In the genomic region with DNA sequence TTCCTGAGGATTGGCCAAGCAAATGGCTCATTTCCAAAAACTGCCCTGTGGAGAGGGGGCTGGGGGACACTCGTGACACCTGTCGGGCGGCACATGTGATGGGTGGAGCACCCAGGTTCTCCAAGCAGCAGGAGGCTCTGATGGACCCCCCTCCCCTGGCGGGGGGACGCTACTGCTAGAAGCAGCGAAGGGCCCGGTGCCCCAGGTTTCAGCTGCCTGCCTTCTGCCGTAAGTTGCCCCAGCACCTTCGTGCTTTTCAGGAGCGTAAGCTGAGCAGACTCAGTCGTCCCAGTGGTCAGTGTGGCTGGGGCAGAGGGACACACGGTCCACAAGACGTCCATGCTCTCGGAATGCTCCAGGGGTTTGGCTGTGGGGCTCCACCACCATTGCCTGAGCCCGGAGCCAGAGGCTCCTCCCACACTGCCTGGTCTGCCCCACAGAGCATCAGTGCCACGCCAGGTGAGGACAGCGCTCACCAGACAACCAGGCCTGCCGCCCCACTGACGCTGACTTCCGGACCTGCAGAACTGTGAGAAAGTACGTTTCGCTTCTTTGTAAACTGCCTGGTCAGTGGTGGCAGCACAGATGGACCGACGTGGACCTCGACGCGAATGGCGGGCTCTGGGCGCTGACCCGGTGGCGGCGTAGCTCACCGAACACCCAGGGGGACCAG, we compare ENCODE assay signal across 22 cellular contexts. TPM values are rescaled to one million over a fixed set of nuclear protein-coding genes. Genes with fewer than 3 reads are reported as not detected.
DNase-seq lines count a peak whose midpoint lies in the region; ATAC-seq, FAIRE-seq and TF ChIP-seq lines count a peak whose summit lies in the region.
"Had no signal": no experiment of that assay in that cellular context is flagged by ENCODE, and none has a peak within 500 bp of the region (broad histone marks: within the 10 kb centered on the region; RNA-seq: fewer than 3 reads in every experiment).

No MANE protein-coding gene starts in this region.

- H3K27ac ChIP-seq in RWPE2 (ENCODE audit: poor library complexity, severe bottlenecking) = no peak overlapping the region
- H3K27ac ChIP-seq in kidney (ENCODE audit: low read depth in 2 of 2, low read length in 2 of 2) = no peak overlapping the region
- H3K27ac ChIP-seq in sigmoid colon = no peak overlapping the region
- H3K27ac ChIP-seq: 22Rv1, PC-9 had no signal

- no peak overlapping the region for H3K4me3 ChIP-seq in RWPE2 (ENCODE audit: severe bottlenecking)
- H3K4me3 ChIP-seq in kidney (ENCODE audit: low read length in 2 of 2) = no peak overlapping the region
- H3K4me3 ChIP-seq in sigmoid colon = no peak overlapping the region
- H3K4me3 ChIP-seq: PC-9 had no signal

- no peaks in the 10 kb centered on the region for H3K4me1 ChIP-seq in RWPE2 (ENCODE audit: insufficient read depth, poor library complexity, severe bottlenecking)
- H3K4me1 ChIP-seq in kidney (ENCODE audit: control insufficient read depth in 1 of 2, insufficient read depth in 1 of 2, low read depth in 1 of 2, low read length in 2 of 2) = peaks cover 0 to 2% of the 10 kb centered on the region in 2 donors
- peaks cover 0 to 10% (median 6%) of the 10 kb centered on the region in 4 donors for H3K4me1 ChIP-seq in sigmoid colon

- H3K27me3 ChIP-seq in RWPE2 (ENCODE audit: insufficient read depth, poor library complexity, severe bottlenecking) (no peaks in the 10 kb centered on the region), sigmoid colon (no peaks in the 10 kb centered on the region)

- FAIRE-seq in kidney (lab: Jason Lieb, UNC) = no peak
- FAIRE-seq: GM12892, H54 had no signal

- H3K9ac ChIP-seq in kidney (ENCODE audit: low read length in 2 of 2) = no peak overlapping the region

- TF ChIP-seq POLR2A in sigmoid colon (IDR thresholded peaks at IDR 0.05) (no peak), GM18505 (IDR thresholded peaks at IDR 0.05; ENCODE audit: borderline replicate concordance, extremely low read depth, insufficient read depth, insufficient read length) (no peak)

- WGBS in sigmoid colon, 2 donors = 93 to 94% methylated on average over 33 of the region's 33 CpGs

- DNase-seq in Right ventricle myocardium inferior (ENCODE audit: missing footprints) (peak; percentile 64), cardiac septum (ENCODE audit: low spot score) (no peak), RWPE2 (ENCODE audit: low spot score) (peak; percentile 86), kidney (peak; percentile 71), sigmoid colon (peak; percentile 65), T1000 (lab: John Stamatoyannopoulos, UW) (no peak)
- DNase-seq: ACHN; CD4-positive, CD25-positive, alpha-beta regulatory T cell; DMS153; DND-41; HFFc6; NCI-H1105; NCI-H1436 treated with DMSO at 0.1 percent for 48 hours; NCI-H187 treated with DMSO at 0.1 percent for 48 hours; NCI-H2171 treated with DMSO at 0.1 percent for 48 hours; NCI-H774; PC-9 had no signal

- TF ChIP-seq EP300 in sigmoid colon (IDR thresholded peaks at IDR 0.05) = no peak

- H3K36me3 ChIP-seq in RWPE2 (ENCODE audit: low read depth) (peaks cover 30% of the 10 kb centered on the region), kidney (ENCODE audit: control insufficient read depth in 1 of 2, insufficient read depth in 2 of 2, low read length in 2 of 2) (peaks cover 13 to 15% of the 10 kb centered on the region in 2 donors), sigmoid colon (peaks cover 3 to 27% (median 15%) of the 10 kb centered on the region in 4 donors)

- intact Hi-C loops in Right ventricle myocardium inferior (cut with DNase I) (no loop called here), cardiac septum (cut with DNase I) (no loop called here), kidney (cut with DNase I) (no loop called here), sigmoid colon (cut with DNase I) (no loop called here)

- ATAC-seq in Right ventricle myocardium inferior = no peak
- no peak for ATAC-seq in RWPE2 (ENCODE audit: low read depth)
- ATAC-seq in GM18505 (IDR thresholded peaks at IDR 0.05; ENCODE audit: unreplicated experiment) = no peak
- ATAC-seq in GM18909 (IDR thresholded peaks at IDR 0.05; ENCODE audit: poor library complexity, unreplicated experiment) = no peak

- H3K9me3 ChIP-seq in RWPE2 (ENCODE audit: severe bottlenecking) (no peaks in the 10 kb centered on the region), kidney (ENCODE audit: control insufficient read depth in 1 of 2, low read length in 2 of 2) (no peaks in the 10 kb centered on the region), sigmoid colon (no peaks in the 10 kb centered on the region)

- TF ChIP-seq CTCF in RWPE2 (IDR thresholded peaks at IDR 0.05; ENCODE audit: poor library complexity, severe bottlenecking) (no peak), kidney (IDR thresholded peaks at IDR 0.05; ENCODE audit: borderline replicate concordance, extremely low read depth, insufficient read depth) (no peak), sigmoid colon (IDR thresholded peaks at IDR 0.05) (no peak)

RNA-seq across cellular contexts. Expression of gene ADRM1, which starts 4.1 kb away (rescaled TPM):
- total RNA-seq in Right ventricle myocardium inferior = 73.9 TPM
- 79.9 TPM for total RNA-seq in cardiac septum
- 64.4 TPM for total RNA-seq in kidney
- polyA plus RNA-seq in kidney (ENCODE audit: insufficient read depth, low read depth, low replicate concordance) = 79.4 TPM
- total RNA-seq in sigmoid colon = 100 to 1,000 TPM; 100 to 130 (median 119) TPM
- polyA plus RNA-seq in sigmoid colon = 100 to 1,000 TPM in 1 of 3 donors, 10 to 100 TPM in 2; 61.3 to 102 (median 77.7) TPM

Comparison
In these comparisons a context has a peak if more than half of its experiments do, and no peak if none do; other contexts are left out.
1. DNase-seq: peak in Right ventricle myocardium inferior (single experiment), RWPE2 (single experiment), kidney (single experiment) and sigmoid colon (single experiment); none in cardiac septum (single experiment) and T1000 (single experiment).